ENCODE assay signal across 20 cellular contexts in the genomic region with DNA sequence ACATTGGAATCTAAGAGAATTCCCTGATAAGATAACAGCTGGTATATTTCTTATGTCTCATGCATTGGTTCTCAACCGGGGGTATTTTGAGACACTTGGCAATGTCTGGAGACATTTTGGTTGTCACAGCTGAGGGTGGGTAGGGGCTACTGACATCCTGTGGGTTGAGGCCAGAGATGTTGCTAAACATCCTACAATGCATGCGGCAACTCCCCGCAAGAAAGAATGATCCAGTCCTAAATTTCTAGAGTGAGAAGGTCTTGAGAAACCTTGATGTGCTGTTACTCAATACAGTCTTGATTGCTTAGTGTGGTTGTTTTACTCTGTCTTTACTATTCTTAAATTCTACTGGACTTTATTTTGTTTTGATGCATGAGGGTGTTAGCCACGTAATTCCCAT.
"Had no signal": no experiment of that assay in that cellular context is flagged by ENCODE, and none has a peak within 500 bp of the region (broad histone marks: within the 10 kb centered on the region; RNA-seq: fewer than 3 reads in every experiment).

No MANE protein-coding gene starts in this region.

- ATAC-seq: activated CD8-positive, alpha-beta T cell treated with anti-CD3 and anti-CD28 coated beads, Interleukin-2, amount 10 ng/mL, durations not matched to agents 7 days and 5 days; foreskin keratinocyte; left lung; right cardiac atrium had no signal

- H3K9me3 ChIP-seq: left lung, thoracic aorta, vagina had no signal

- H3K27ac ChIP-seq: coronary artery, epithelial cell of prostate, foreskin keratinocyte, left lung, parathyroid adenoma, thoracic aorta, vagina, WERI-Rb-1 had no signal

- H3K27me3 ChIP-seq: foreskin keratinocyte, left lung, vagina had no signal

- H3K36me3 ChIP-seq: left lung, thoracic aorta, vagina, WERI-Rb-1 had no signal

- H3K4me1 ChIP-seq: left lung, parathyroid adenoma, vagina had no signal

- DNase-seq: activated CD4-positive, alpha-beta T cell treated with anti-CD3 and anti-CD28 coated beads, Interleukin-2, amount 10 ng/mL, durations not matched to agents 7 days and 5 days; activated CD4-positive, CD25-positive, alpha-beta regulatory T cell treated with anti-CD3 and anti-CD28 coated beads, Interleukin-2, amount 50 U/mL, for 72 hours; activated CD8-positive, alpha-beta T cell treated with anti-CD3 and anti-CD28 coated beads, Interleukin-2, amount 10 ng/mL, durations not matched to agents 7 days and 5 days; activated gamma-delta T cell treated with Interleukin-2 at 50 U/mL for 16 hours; foreskin keratinocyte; left lung; naive B cell; nucleus accumbens; right cardiac atrium; stimulated activated CD4-positive, alpha-beta T cell treated with anti-CD3 and anti-CD28 coated beads, Interleukin-15, amount 100 ng/mL, for 24 hours; stimulated activated CD8-positive, alpha-beta memory T cell treated with anti-CD3 and anti-CD28 coated beads, Interleukin-4, amount 100 ng/mL, for 48 hours; stimulated activated naive CD4-positive, alpha-beta T cell treated with Interleukin-2 at 50 U/mL for 16 hours; WERI-Rb-1 had no signal

- H3K4me3 ChIP-seq: coronary artery, left lung, lung, smooth muscle cell, thoracic aorta, vagina had no signal
